In the genomic region with DNA sequence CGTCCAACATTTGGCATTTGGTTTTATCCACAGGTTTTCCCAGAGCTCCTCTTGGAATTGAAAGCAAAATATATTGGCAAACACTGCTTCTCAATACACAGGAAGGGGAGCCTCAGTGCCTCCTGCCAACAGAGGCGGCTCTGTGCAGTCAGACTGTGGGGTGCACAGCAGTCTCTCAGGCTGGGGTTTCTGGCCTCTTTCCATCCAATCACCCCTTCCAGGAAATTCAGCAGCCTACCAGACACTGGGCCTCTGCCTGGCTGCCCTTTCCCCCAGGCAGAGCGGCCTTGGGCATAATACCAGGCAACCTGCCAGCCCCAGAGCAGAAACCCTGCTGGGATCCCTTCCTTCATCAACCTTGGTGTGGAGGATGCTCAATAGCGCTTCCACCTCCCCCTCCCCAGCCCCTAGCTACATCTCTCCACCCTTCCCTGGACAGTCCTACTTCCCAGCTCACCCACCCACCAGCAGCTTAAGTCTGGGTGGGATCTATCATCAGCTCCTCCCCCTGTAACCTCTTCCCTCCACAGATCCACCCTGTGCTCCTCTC, we compare ENCODE assay signal across 11 cellular contexts. TPM values are rescaled to one million over a fixed set of nuclear protein-coding genes. Genes with fewer than 3 reads are reported as not detected.
DNase-seq lines count a peak whose midpoint lies in the region; ATAC-seq, FAIRE-seq and TF ChIP-seq lines count a peak whose summit lies in the region.
"Had no signal": no experiment of that assay in that cellular context is flagged by ENCODE, and none has a peak within 500 bp of the region (broad histone marks: within the 10 kb centered on the region; RNA-seq: fewer than 3 reads in every experiment).

No MANE protein-coding gene starts in this region.

- H3K4me1 ChIP-seq in astrocyte (ENCODE audit: insufficient read depth, low read length), result peaks cover 36% of the 10 kb centered on the region
- peaks cover 0 to 48% (median 11%) of the 10 kb centered on the region in 4 donors for H3K4me1 ChIP-seq in right lobe of liver
- H3K4me1 ChIP-seq in suprapubic skin, result peaks cover 33% of the 10 kb centered on the region

- peaks cover 22% of the 10 kb centered on the region for H3K36me3 ChIP-seq in astrocyte (ENCODE audit: insufficient read depth, low read length)
- H3K36me3 ChIP-seq in right lobe of liver, result peaks cover 0 to 27% (median 12%) of the 10 kb centered on the region in 4 donors
- H3K36me3 ChIP-seq in suprapubic skin, result peaks cover 52% of the 10 kb centered on the region

- TF ChIP-seq CTCF in astrocyte (IDR thresholded peaks at IDR 0.05; ENCODE audit: insufficient read depth, low read depth, low read length) (no peak), right lobe of liver (IDR thresholded peaks at IDR 0.05) (no peak), suprapubic skin (IDR thresholded peaks at IDR 0.05) (no peak)

- peaks cover 8% of the 10 kb centered on the region for H3K4me1 Mint-ChIP-seq in astrocyte (ENCODE audit: low read depth, unreplicated experiment)
- H3K4me1 Mint-ChIP-seq in effector memory CD8-positive, alpha-beta T cell (ENCODE audit: low read depth in 2 of 2), result peaks cover 10 to 25% of the 10 kb centered on the region in 2 donors

- H3K4me3 Mint-ChIP-seq in astrocyte (ENCODE audit: unreplicated experiment), result no peak overlapping the region
- H3K4me3 Mint-ChIP-seq in effector memory CD8-positive, alpha-beta T cell, result no peak overlapping the region

- no peak overlapping the region for H2AFZ ChIP-seq in astrocyte (ENCODE audit: low read depth, low read length)

- H3K4me3 ChIP-seq in astrocyte (ENCODE audit: insufficient read depth, low read depth, low read length) (no peak overlapping the region), right lobe of liver (no peak overlapping the region), suprapubic skin (no peak overlapping the region)

- DNase-seq in activated naive CD4-positive, alpha-beta T cell treated with anti-CD3 and anti-CD28 coated beads, Interleukin-2, amount 50 U/mL, for 72 hours (ENCODE audit: low spot score in 2 of 2), result peak in 1 of 2 donors; percentile 25
- DNase-seq in activated naive CD4-positive, alpha-beta T cell treated with Interleukin-2 at 50 U/mL for 16 hours, result no peak
- DNase-seq in astrocyte (ENCODE audit: low read depth) (peak; percentile 22), right lobe of liver (peak; percentile 65 to 80 (median 78)), suprapubic skin (ENCODE audit: low spot score in 2 of 2) (no peak)
- no peak for DNase-seq in effector memory CD8-positive, alpha-beta T cell
- DNase-seq in activated T-cell treated with anti-CD3 and anti-CD28 coated beads, Interleukin-2, amount 50 U/mL, for 1 hour, result no peak

- intact Hi-C loops in right lobe of liver (cut with DNase I), result no loop called here

- TF ChIP-seq POLR2A in right lobe of liver (IDR thresholded peaks at IDR 0.05) (no peak), suprapubic skin (IDR thresholded peaks at IDR 0.05) (no peak)

- H3K9ac ChIP-seq in astrocyte (ENCODE audit: low read length), result no peak overlapping the region

- peak overlapping the region; percentile 44 to 78 for H3K27ac Mint-ChIP-seq in activated naive CD4-positive, alpha-beta T cell treated with anti-CD3 and anti-CD28 coated beads, Interleukin-2, amount 50 U/mL, for 72 hours
- H3K27ac Mint-ChIP-seq in astrocyte (ENCODE audit: unreplicated experiment), result no peak overlapping the region
- H3K27ac Mint-ChIP-seq in effector memory CD8-positive, alpha-beta T cell, result peak overlapping the region in 1 of 2 donors; percentile 57

- peaks cover 66% of the 10 kb centered on the region for H3K79me2 ChIP-seq in astrocyte (ENCODE audit: insufficient read depth, low read length)

- TF ChIP-seq EP300 in suprapubic skin (IDR thresholded peaks at IDR 0.05), result no peak

- H4K20me1 ChIP-seq in astrocyte (ENCODE audit: insufficient read depth, low read length), result peaks cover 75% of the 10 kb centered on the region

- peak overlapping the region; percentile 65 for H3K4me2 ChIP-seq in astrocyte (ENCODE audit: low read length)

- H3K27me3 ChIP-seq in astrocyte (ENCODE audit: insufficient read depth, low read length) (no peaks in the 10 kb centered on the region), right lobe of liver (no peaks in the 10 kb centered on the region), suprapubic skin (no peaks in the 10 kb centered on the region)
- H3K27me3 ChIP-seq: neutrophil had no signal

- peaks cover 0 to 4% of the 10 kb centered on the region in 2 donors for H3K36me3 Mint-ChIP-seq in activated naive CD4-positive, alpha-beta T cell treated with anti-CD3 and anti-CD28 coated beads, Interleukin-2, amount 50 U/mL, for 72 hours
- H3K36me3 Mint-ChIP-seq in astrocyte (ENCODE audit: low read depth, unreplicated experiment), result peaks cover 24% of the 10 kb centered on the region
- H3K36me3 Mint-ChIP-seq in effector memory CD8-positive, alpha-beta T cell (ENCODE audit: insufficient read depth), result peaks cover 76% of the 10 kb centered on the region

- no peaks in the 10 kb centered on the region for H3K9me3 Mint-ChIP-seq in activated naive CD4-positive, alpha-beta T cell treated with anti-CD3 and anti-CD28 coated beads, Interleukin-2, amount 50 U/mL, for 72 hours
- no peaks in the 10 kb centered on the region for H3K9me3 Mint-ChIP-seq in astrocyte (ENCODE audit: unreplicated experiment)
- no peaks in the 10 kb centered on the region for H3K9me3 Mint-ChIP-seq in effector memory CD8-positive, alpha-beta T cell

- no peak for ATAC-seq in activated naive CD4-positive, alpha-beta T cell treated with anti-CD3 and anti-CD28 coated beads, Interleukin-2, amount 50 U/mL, for 72 hours
- ATAC-seq in right lobe of liver (peak; percentile 76 to 81 (median 80)), GM18907 (IDR thresholded peaks at IDR 0.05; ENCODE audit: unreplicated experiment) (no peak)
- ATAC-seq in effector memory CD8-positive, alpha-beta T cell (replicated peaks), result no peak

- no peaks in the 10 kb centered on the region for H3K27me3 Mint-ChIP-seq in astrocyte (ENCODE audit: low read depth, unreplicated experiment)
- H3K27me3 Mint-ChIP-seq in effector memory CD8-positive, alpha-beta T cell, result no peaks in the 10 kb centered on the region

- H3K9me3 ChIP-seq in astrocyte (ENCODE audit: insufficient read depth, low read depth, low read length) (no peaks in the 10 kb centered on the region), right lobe of liver (no peaks in the 10 kb centered on the region), suprapubic skin (no peaks in the 10 kb centered on the region)
- H3K9me3 ChIP-seq: neutrophil had no signal

- WGBS in right lobe of liver (ENCODE audit: insufficient coverage, low coverage, low lambda C conversion rate, missing lambda C conversion rate), result 17% methylated on average over 4 of the region's 4 CpGs
- 45% methylated on average over 4 of the region's 4 CpGs for WGBS in suprapubic skin

- FAIRE-seq in astrocyte (lab: Jason Lieb, UNC), result no peak
- FAIRE-seq: G401.6 had no signal

- H3K27ac ChIP-seq in astrocyte (ENCODE audit: low read depth, low read length) (peak overlapping the region; percentile 31), right lobe of liver (peak overlapping the region; percentile 37 to 65 (median 38)), suprapubic skin (peak overlapping the region; percentile 63)
- H3K27ac ChIP-seq: neutrophil had no signal

RNA-seq across cellular contexts. Expression of gene RAPSN, which starts 17.8 kb away (rescaled TPM):
- total RNA-seq in activated naive CD4-positive, alpha-beta T cell treated with anti-CD3 and anti-CD28 coated beads, Interleukin-2, amount 50 U/mL, for 72 hours, result under 1 TPM in 1 of 2 donors, not detected in 1; 0.62 TPM
- total RNA-seq in astrocyte (0.86 and 0.96 TPM in 2 replicates), right lobe of liver (under 1 TPM in 3 of 6 experiments, not detected in 3; 0.15 to 0.49 (median 0.25) TPM), suprapubic skin (1 to 10 TPM in 2 of 4 donors, under 1 TPM in 1, not detected in 1; 0.59 to 4.6 (median 1.0) TPM)
- total RNA-seq: SK-MEL-5 had no signal

RNA-seq across cellular contexts. Expression of gene PSMC3, which starts 40.5 kb away (rescaled TPM):
- total RNA-seq in activated naive CD4-positive, alpha-beta T cell treated with anti-CD3 and anti-CD28 coated beads, Interleukin-2, amount 50 U/mL, for 72 hours, result 100 to 1,000 TPM; 126 to 134 TPM
- total RNA-seq in astrocyte, result 124 and 130 TPM in 2 replicates
- total RNA-seq in right lobe of liver, result 10 to 100 TPM; 52.5 to 98.1 (median 63.3) TPM
- 100 to 1,000 TPM in 3 of 4 donors, 10 to 100 TPM in 1; 52.5 to 124 (median 103) TPM for total RNA-seq in suprapubic skin

RNA-seq across cellular contexts. Expression of gene SLC39A13, which starts 58.4 kb away (rescaled TPM):
- 10 to 100 TPM; 11.9 to 15.2 TPM for total RNA-seq in activated naive CD4-positive, alpha-beta T cell treated with anti-CD3 and anti-CD28 coated beads, Interleukin-2, amount 50 U/mL, for 72 hours
- total RNA-seq in astrocyte (76.6 and 92.7 TPM in 2 replicates), right lobe of liver (10 to 100 TPM in 5 of 6 experiments, 1 to 10 TPM in 1; 9.8 to 21.2 (median 13.1) TPM), suprapubic skin (10 to 100 TPM; 45.5 to 53.8 (median 52.3) TPM)

Comparison
In these comparisons a context has a peak if more than half of its experiments do, and no peak if none do; other contexts are left out.
1. ATAC-seq: peak in right lobe of liver (4 of 4); none in activated naive CD4-positive, alpha-beta T cell treated with anti-CD3 and anti-CD28 coated beads, Interleukin-2, amount 50 U/mL, for 72 hours (0 of 2), effector memory CD8-positive, alpha-beta T cell (single experiment) and GM18907 (single experiment).
2. DNase-seq: peak in astrocyte (single experiment) and right lobe of liver (3 of 3); none in activated naive CD4-positive, alpha-beta T cell treated with Interleukin-2 at 50 U/mL for 16 hours (single experiment), suprapubic skin (0 of 2), effector memory CD8-positive, alpha-beta T cell (0 of 3) and activated T-cell treated with anti-CD3 and anti-CD28 coated beads, Interleukin-2, amount 50 U/mL, for 1 hour (single experiment).
3. Peak in every context shown above with its lines, with median percentiles within 50 percentile points of each other: H3K27ac ChIP-seq.